ENCODE assay signal across 8 cellular contexts in genomic region chr5:88666761-88667186, GRCh38.
A peak's percentile ranks its signal among the peaks of the same experiment; 100 is the strongest.
DNase-seq lines count a peak whose midpoint lies in the region; ATAC-seq, FAIRE-seq and TF ChIP-seq lines count a peak whose summit lies in the region.

No MANE protein-coding gene starts in this region.

- SMC1A ChIA-PET in GM12878 (lab: Charles Lee; ENCODE audit: uncharacterized antibody, unreplicated experiment) = interaction anchor here (0.6 to 2.0 kb wide), 8 partner anchors 9 to 905 kb away, joined by 3 to 10 read pairs (median 3); no protein-coding TSS in a partner anchor

- TF ChIP-seq POLR2A in GM12878 (IDR thresholded peaks at IDR 0.05; ENCODE audit: low read depth, low read length) = no peak

- H3K36me3 ChIP-seq in CD8-positive, alpha-beta memory T cell (ENCODE audit: insufficient read depth, low read length) = no peaks in the 10 kb centered on the region
- H3K36me3 ChIP-seq in GM12878 (ENCODE audit: control insufficient read depth in 2 of 2, insufficient read depth in 2 of 2, low read length in 1 of 2) = no peaks in the 10 kb centered on the region
- no peaks in the 10 kb centered on the region for H3K36me3 ChIP-seq in muscle layer of duodenum (ENCODE audit: control insufficient read depth in 1 of 2, insufficient read depth in 2 of 2, low read length in 2 of 2)

- H3K4me3 ChIP-seq in CD8-positive, alpha-beta memory T cell (ENCODE audit: low read length) = peak overlapping the region; percentile 50
- H3K4me3 ChIP-seq in GM12878 (peak overlapping the region; percentile 88), muscle layer of duodenum (ENCODE audit: low read depth in 1 of 2, low read length in 2 of 2) (peak overlapping the region; percentile 59 to 71)

- intact Hi-C loops in GM12878 (cut with micrococcal nuclease; ENCODE audit: unreplicated experiment) = loop anchor here (5.0 kb wide), 1 partner anchor 1254 kb away; the partner anchor contains the start of gene CCNH

- peaks cover 51% of the 10 kb centered on the region for H3K27me3 ChIP-seq in CD8-positive, alpha-beta memory T cell (ENCODE audit: insufficient read depth, low read length, poor library complexity, severe bottlenecking)
- peaks cover 0 to 36% of the 10 kb centered on the region in 2 experiments; a peak in 3 of 4 replicates for H3K27me3 ChIP-seq in GM12878 (replicated peaks in 1 of 2; ENCODE audit: control insufficient read depth in 2 of 2, insufficient read depth in 2 of 2, low read length in 1 of 2)
- peaks cover 71% of the 10 kb centered on the region for H3K27me3 ChIP-seq in muscle layer of duodenum (ENCODE audit: low read depth, low read length)

- H3K4me1 ChIP-seq in CD8-positive, alpha-beta memory T cell (ENCODE audit: insufficient read depth, low read length) = peaks cover 10% of the 10 kb centered on the region
- H3K4me1 ChIP-seq in GM12878 (ENCODE audit: control insufficient read depth, insufficient read depth, low read length) (peaks cover 6% of the 10 kb centered on the region), muscle layer of duodenum (ENCODE audit: control insufficient read depth in 1 of 2, insufficient read depth in 2 of 2, low read length in 2 of 2) (peaks cover 0 to 12% of the 10 kb centered on the region in 2 donors)

- RAD21 ChIA-PET in GM12878 (lab: Charles Lee; ENCODE audit: unreplicated experiment) = interaction anchor here (0.6 to 1.9 kb wide), 5 partner anchors 8 to 24 kb away, joined by 3 to 10 read pairs (median 3); no protein-coding TSS in a partner anchor

- H3K79me2 ChIP-seq in GM12878 (ENCODE audit: control insufficient read depth, insufficient read depth, low read length) = no peaks in the 10 kb centered on the region

- H3K4me1 Mint-ChIP-seq in CD8-positive, alpha-beta memory T cell = peaks cover 27 to 29% (median 27%) of the 10 kb centered on the region in 3 donors
- peaks cover 13 to 22% (median 20%) of the 10 kb centered on the region in 3 donors for H3K4me1 Mint-ChIP-seq in IgD-negative memory B cell

- WGBS in GM12878 (ENCODE audit: insufficient coverage, insufficient replicate concordance, low lambda C conversion rate, missing lambda C conversion rate) = under 1% methylated on average over 16 of the region's 16 CpGs

- POLR2A ChIA-PET in CD8-positive, alpha-beta memory T cell (lab: Charles Lee) = no interaction called here
- POLR2A ChIA-PET in GM12878 (lab: Charles Lee) = interaction anchor here (0.6 kb wide), 1 partner anchor 314 kb away, joined by 3 read pairs; no protein-coding TSS in a partner anchor

- H3K9me3 ChIP-seq in CD8-positive, alpha-beta memory T cell (ENCODE audit: low read length) = peaks cover 5% of the 10 kb centered on the region
- no peaks in the 10 kb centered on the region for H3K9me3 ChIP-seq in GM12878 (replicated peaks; ENCODE audit: control insufficient read depth, insufficient read depth, low read length)
- H3K9me3 ChIP-seq in muscle layer of duodenum (ENCODE audit: control insufficient read depth in 1 of 2, low read length in 2 of 2) = no peaks in the 10 kb centered on the region

- H3K4me3 Mint-ChIP-seq in CD8-positive, alpha-beta memory T cell = peak overlapping the region; percentile 74 to 88 (median 82)
- peak overlapping the region; percentile 77 to 92 (median 84) for H3K4me3 Mint-ChIP-seq in IgD-negative memory B cell

- no peak for DNase-seq in CD8-positive, alpha-beta memory T cell
- no peak for DNase-seq in GM12878 (ENCODE audit: low read depth, low spot score)
- no peak for DNase-seq in kidney glomerular epithelial cell (lab: John Stamatoyannopoulos, UW)
- no peak for DNase-seq in D341Med (ENCODE audit: low spot score)
- DNase-seq in NCI-H2029 (lab: John Stamatoyannopoulos, UW) = no peak

- CTCF ChIA-PET in CD8-positive, alpha-beta memory T cell (lab: Charles Lee) = interaction anchor here (2.3 kb wide), 1 partner anchor 14 kb away, joined by 10 read pairs; no protein-coding TSS in a partner anchor
- CTCF ChIA-PET in GM12878 (lab: Yijun Ruan, JAX) = interaction anchor here (1.3 to 2.1 kb wide), 7 partner anchors 9 to 885 kb away, joined by 3 to 7 read pairs (median 5); no protein-coding TSS in a partner anchor

- H3K9ac ChIP-seq in GM12878 (ENCODE audit: control insufficient read depth, insufficient read depth, low read length) = peak overlapping the region; percentile 32

- peaks cover 78 to 95% of the 10 kb centered on the region in 2 donors for H3K27me3 Mint-ChIP-seq in CD8-positive, alpha-beta memory T cell
- peaks cover 74% of the 10 kb centered on the region for H3K27me3 Mint-ChIP-seq in IgD-negative memory B cell

- peaks cover 12 to 32% (median 18%) of the 10 kb centered on the region in 5 donors for H3K9me3 Mint-ChIP-seq in CD8-positive, alpha-beta memory T cell
- H3K9me3 Mint-ChIP-seq in IgD-negative memory B cell = peaks cover 5 to 23% (median 9%) of the 10 kb centered on the region in 3 donors

- BruUV-seq in GM12878 (replicated peaks; lab: Mats Ljungman, UMichigan) = no TSS peak

- TF ChIP-seq EP300 in GM12878 (IDR thresholded peaks at IDR 0.05; ENCODE audit: borderline replicate concordance in 1 of 2, control insufficient read depth in 1 of 2, low read depth in 2 of 2, low read length in 2 of 2) = no peak

- FAIRE-seq in GM12878 (lab: Jason Lieb, UNC) = peak; percentile 76

- in situ Hi-C loops in GM12878 (cut with MboI) = no loop called here

- H3K4me2 ChIP-seq in GM12878 (ENCODE audit: control insufficient read depth, insufficient read depth) = peak overlapping the region; percentile 93

- peak; percentile 34 for ATAC-seq in GM21423 (IDR thresholded peaks at IDR 0.05; ENCODE audit: unreplicated experiment)
- peak; percentile 78 for ATAC-seq in GM12878

- no peak for TF ChIP-seq CTCF in GM12878 (IDR thresholded peaks at IDR 0.05 in 2 of 3, conservative IDR thresholded peaks at IDR 0.05 in 1 of 3; ENCODE audit: control insufficient read depth in 2 of 3, extremely low read depth in 1 of 3, insufficient read depth in 1 of 3, low read depth in 3 of 3, low read length in 3 of 3)

- H3K27ac ChIP-seq in CD8-positive, alpha-beta memory T cell (ENCODE audit: low read depth, low read length) = no peak overlapping the region
- H3K27ac ChIP-seq in GM12878 (ENCODE audit: control insufficient read depth, insufficient read depth) (no peak overlapping the region), muscle layer of duodenum (ENCODE audit: low read length) (no peak overlapping the region)

- peak overlapping the region in 5 of 8 donors; percentile 4 to 48 (median 26) for H3K27ac Mint-ChIP-seq in CD8-positive, alpha-beta memory T cell
- H3K27ac Mint-ChIP-seq in IgD-negative memory B cell = peak overlapping the region; percentile 5 to 64 (median 36)

- H2AFZ ChIP-seq in GM12878 (ENCODE audit: control insufficient read depth, low read depth, low read length) = peak overlapping the region; percentile 73

- TF ChIP-seq RAD21 in GM12878 (IDR thresholded peaks at IDR 0.05; ENCODE audit: insufficient read depth, low read depth, low read length) = no peak

- no peaks in the 10 kb centered on the region for H4K20me1 ChIP-seq in GM12878 (ENCODE audit: control insufficient read depth, insufficient read depth)

- H3K36me3 Mint-ChIP-seq in CD8-positive, alpha-beta memory T cell = peaks cover 0 to 2% (median 0%) of the 10 kb centered on the region in 3 donors
- H3K36me3 Mint-ChIP-seq in IgD-negative memory B cell = no peaks in the 10 kb centered on the region

TF ChIP-seq in GM12878, 131 proteins besides CTCF, POLR2A, EP300 and RAD21:
- TF ChIP-seq CBX3 (IDR thresholded peaks at IDR 0.05; ENCODE audit: borderline replicate concordance, low read depth) (no peak), JUND (IDR thresholded peaks at IDR 0.05; ENCODE audit: low read depth, low read length) (no peak), FOXM1 (IDR thresholded peaks at IDR 0.05; ENCODE audit: low read depth, low read length) (no peak), IKZF2 (IDR thresholded peaks at IDR 0.05) (0 out of 4 replicates have a peak, but pooled peaks of 1 of the 2 experiments have one; percentile 4), MLLT1 (IDR thresholded peaks at IDR 0.05) (no peak), POU2F2 (IDR thresholded peaks at IDR 0.05; ENCODE audit: borderline replicate concordance, low read depth, low read length) (no peak)
